In genomic region chr17:8122923-8123694, GRCh38 we compare ENCODE assay signal across 5 cellular contexts. TPM values are rescaled to one million over a fixed set of nuclear protein-coding genes. Genes with fewer than 3 reads are reported as not detected.
A peak's percentile ranks its signal among the peaks of the same experiment; 100 is the strongest.
DNase-seq lines count a peak whose midpoint lies in the region; ATAC-seq and TF ChIP-seq lines count a peak whose summit lies in the region.

No MANE protein-coding gene starts in this region.

- DNase-seq in LNCaP clone FGC (ENCODE audit: low read depth) (no peak), adipocyte (ENCODE audit: low read depth) (peak; percentile 62), pons (ENCODE audit: low spot score) (no peak)
- DNase-seq in naive thymus-derived CD4-positive, alpha-beta T cell = peak in 7 of 9 donors; percentile 45 to 66 (median 50)

- H3K9ac ChIP-seq in adipocyte (ENCODE audit: low read length) = peak overlapping the region; percentile 18

- POLR2A ChIA-PET in naive thymus-derived CD4-positive, alpha-beta T cell (lab: Charles Lee) = interaction anchor here (0.6 to 3.9 kb wide), 14 partner anchors 9 to 175 kb away, joined by 3 to 30 read pairs (median 6); partner anchors contain the start of genes BORCS6 and CTC1

- ATAC-seq in naive thymus-derived CD4-positive, alpha-beta T cell = peak; percentile 15
- ATAC-seq in HG02884 (IDR thresholded peaks at IDR 0.05; ENCODE audit: unreplicated experiment) = no peak

- H3K27me3 Mint-ChIP-seq in naive thymus-derived CD4-positive, alpha-beta T cell = peaks cover 0 to 60% (median 30%) of the 10 kb centered on the region in 5 donors

- peaks cover 0 to 9% (median 0%) of the 10 kb centered on the region in 5 donors for H3K36me3 Mint-ChIP-seq in naive thymus-derived CD4-positive, alpha-beta T cell

- intact Hi-C loops in naive thymus-derived CD4-positive, alpha-beta T cell (cut with micrococcal nuclease) = loop anchor here in 1 of 2 donors (1.0 kb wide), 1 partner anchor 33 kb away; no protein-coding TSS in a partner anchor

- H3K9me3 ChIP-seq in adipocyte (ENCODE audit: control insufficient read depth, low read length) = no peaks in the 10 kb centered on the region
- H3K9me3 ChIP-seq in naive thymus-derived CD4-positive, alpha-beta T cell (ENCODE audit: control insufficient read depth in 2 of 3, low read length in 3 of 3) = no peaks in the 10 kb centered on the region

- H3K4me3 ChIP-seq in LNCaP clone FGC (ENCODE audit: low read depth, low read length) (peak overlapping the region; percentile 58), adipocyte (ENCODE audit: low read length) (peak overlapping the region; percentile 78)
- H3K4me3 ChIP-seq in naive thymus-derived CD4-positive, alpha-beta T cell (ENCODE audit: low read length) = peak overlapping the region; percentile 96

- TF ChIP-seq CTCF in LNCaP clone FGC (IDR thresholded peaks at IDR 0.05; ENCODE audit: control insufficient read depth, extremely low read depth, insufficient read depth) = no peak

- H3K36me3 ChIP-seq in adipocyte (ENCODE audit: control insufficient read depth, insufficient read depth, low read length, severe bottlenecking) = no peaks in the 10 kb centered on the region
- no peaks in the 10 kb centered on the region for H3K36me3 ChIP-seq in naive thymus-derived CD4-positive, alpha-beta T cell (ENCODE audit: control insufficient read depth in 2 of 3, insufficient read depth in 3 of 3, low read length in 3 of 3)

- H3K9me3 Mint-ChIP-seq in naive thymus-derived CD4-positive, alpha-beta T cell = peaks cover 0 to 46% (median 0%) of the 10 kb centered on the region in 11 donors

- peaks cover 54% of the 10 kb centered on the region for H3K4me1 ChIP-seq in adipocyte (ENCODE audit: control insufficient read depth, insufficient read depth, low read length)
- peaks cover 57% of the 10 kb centered on the region in 2 donors for H3K4me1 ChIP-seq in naive thymus-derived CD4-positive, alpha-beta T cell (ENCODE audit: control insufficient read depth in 2 of 2, insufficient read depth in 2 of 2, low read length in 2 of 2)

- CTCF ChIA-PET in naive thymus-derived CD4-positive, alpha-beta T cell (lab: Charles Lee) = interaction anchor here (0.6 to 2.2 kb wide), 3 partner anchors 10 to 50 kb away, joined by 3 to 6 read pairs (median 3); no protein-coding TSS in a partner anchor

- H3K27me3 ChIP-seq in adipocyte (replicated peaks; ENCODE audit: control insufficient read depth, insufficient read depth, low read length) = peaks cover 10% of the 10 kb centered on the region
- peaks cover 0 to 3% of the 10 kb centered on the region in 2 donors for H3K27me3 ChIP-seq in naive thymus-derived CD4-positive, alpha-beta T cell (ENCODE audit: control insufficient read depth in 2 of 2, insufficient read depth in 2 of 2, low read length in 2 of 2)

- peaks cover 53 to 77% (median 70%) of the 10 kb centered on the region in 7 donors for H3K4me1 Mint-ChIP-seq in naive thymus-derived CD4-positive, alpha-beta T cell

- no peak overlapping the region for H3K27ac ChIP-seq in naive thymus-derived CD4-positive, alpha-beta T cell (ENCODE audit: low read depth, low read length)

- H3K4me3 Mint-ChIP-seq in naive thymus-derived CD4-positive, alpha-beta T cell = peak overlapping the region; percentile 84 to 99 (median 91)

- H3K27ac Mint-ChIP-seq in naive thymus-derived CD4-positive, alpha-beta T cell = peak overlapping the region in 8 of 9 donors; percentile 6 to 73 (median 40)

RNA-seq across cellular contexts. Expression of gene HES7, which starts 0.8 kb away (rescaled TPM):
- under 1 TPM; 0.22 to 0.98 (median 0.41) TPM for total RNA-seq in naive thymus-derived CD4-positive, alpha-beta T cell
- polyA plus RNA-seq in naive thymus-derived CD4-positive, alpha-beta T cell = not detected

RNA-seq across cellular contexts. Expression of gene ALOXE3, which starts 4.8 kb away (rescaled TPM):
- total RNA-seq in naive thymus-derived CD4-positive, alpha-beta T cell = 1 to 10 TPM in 1 of 5 experiments, under 1 TPM in 3, not detected in 1; 0.22 to 1.6 (median 0.75) TPM
- polyA plus RNA-seq in naive thymus-derived CD4-positive, alpha-beta T cell = 1 to 10 TPM in 1 of 2 donors, under 1 TPM in 1; 0.11 to 1.6 TPM

RNA-seq across cellular contexts. Expression of gene PER1, which starts 29.1 kb away (rescaled TPM):
- 1,000 to 10,000 TPM in 2 of 5 experiments, 10 to 100 TPM in 3; 40.1 to 1,786 (median 95.0) TPM for total RNA-seq in naive thymus-derived CD4-positive, alpha-beta T cell
- 10 to 100 TPM in 1 of 2 donors, 1 to 10 TPM in 1; 7.9 to 12.1 TPM for polyA plus RNA-seq in naive thymus-derived CD4-positive, alpha-beta T cell

RNA-seq across cellular contexts. Expression of gene ALOX12B, which starts 35.6 kb away (rescaled TPM):
- total RNA-seq in naive thymus-derived CD4-positive, alpha-beta T cell = 1 to 10 TPM in 2 of 5 experiments, under 1 TPM in 3; 0.44 to 1.1 (median 0.94) TPM
- polyA plus RNA-seq in naive thymus-derived CD4-positive, alpha-beta T cell = 1 to 10 TPM in 1 of 2 donors, under 1 TPM in 1; 0.78 to 1.0 TPM

RNA-seq across cellular contexts. Expression of gene VAMP2, which starts 39.6 kb away (rescaled TPM):
- 100 to 1,000 TPM in 4 of 5 experiments, 10 to 100 TPM in 1; 87.1 to 256 (median 210) TPM for total RNA-seq in naive thymus-derived CD4-positive, alpha-beta T cell
- polyA plus RNA-seq in naive thymus-derived CD4-positive, alpha-beta T cell = 10 to 100 TPM; 75.0 to 75.1 TPM

Comparison
In these comparisons a context has a peak if more than half of its experiments do, and no peak if none do; other contexts are left out.
1. DNase-seq: peak in adipocyte (single experiment) and naive thymus-derived CD4-positive, alpha-beta T cell (7 of 9); none in LNCaP clone FGC (single experiment) and pons (single experiment).
2. Peak in every context shown above with its lines, with median percentiles within 50 percentile points of each other: H3K4me3 ChIP-seq.